Comparison of ENCODE assay signal across 22 cellular contexts in the genomic region with DNA sequence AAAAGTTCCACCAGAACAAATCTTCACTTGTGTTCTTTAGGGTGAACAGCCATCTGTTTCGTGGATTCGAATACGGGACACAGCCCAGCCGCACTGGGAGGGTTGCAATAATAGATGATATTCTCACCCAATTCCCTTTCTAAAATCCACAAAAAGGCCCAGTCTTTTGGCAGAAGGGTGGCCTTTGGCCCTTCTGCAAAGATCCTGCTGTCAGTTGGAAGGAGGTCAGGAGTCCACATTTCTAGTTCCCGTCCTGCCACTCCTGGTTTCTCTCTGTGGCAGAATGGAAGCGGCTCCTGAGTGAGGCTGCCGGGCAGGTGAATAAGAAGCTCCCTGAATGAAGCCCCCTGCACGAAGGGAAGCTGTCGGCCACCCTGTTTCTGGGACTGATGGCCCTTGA. TPM values are rescaled to one million over a fixed set of nuclear protein-coding genes. Genes with fewer than 3 reads are reported as not detected.
"Had no signal": no experiment of that assay in that cellular context is flagged by ENCODE, and none has a peak within 500 bp of the region (broad histone marks: within the 10 kb centered on the region; RNA-seq: fewer than 3 reads in every experiment).

No MANE protein-coding gene starts in this region.

- H3K9me3 Mint-ChIP-seq: activated B cell treated with CpG ODN at 0.5 μM for 24 hours, neural crest cell had no signal

- H3K27ac ChIP-seq: psoas muscle, thyroid gland had no signal

- H3K36me3 ChIP-seq: thyroid gland had no signal

- ATAC-seq: psoas muscle, sciatic nerve had no signal

- DNase-seq: activated B cell treated with CpG ODN at 0.5 μM for 24 hours; activated CD4-positive, alpha-beta memory T cell treated with anti-CD3 and anti-CD28 coated beads for 36 hours; activated CD4-positive, alpha-beta T cell treated with anti-CD3 and anti-CD28 coated beads for 4 hours; activated T-cell treated with anti-CD3 and anti-CD28 coated beads for 4 hours; erythroblast; foreskin melanocyte; kidney glomerular epithelial cell; stimulated activated CD8-positive, alpha-beta memory T cell treated with anti-CD3 and anti-CD28 coated beads, Interleukin-4, amount 100 ng/mL, for 48 hours; stimulated activated naive CD4-positive, alpha-beta T cell; T-helper 1 cell; T-helper 9 cell; thyroid gland had no signal

- H3K27me3 ChIP-seq: thyroid gland had no signal

- H3K4me1 ChIP-seq: psoas muscle had no signal

- H3K4me3 Mint-ChIP-seq: activated B cell treated with CpG ODN at 0.5 μM for 24 hours; activated CD4-positive, alpha-beta memory T cell treated with anti-CD3 and anti-CD28 coated beads for 36 hours; activated naive CD8-positive, alpha-beta T cell; mesothelial cell of epicardium; neural crest cell had no signal

- H3K36me3 Mint-ChIP-seq: activated CD4-positive, alpha-beta memory T cell treated with anti-CD3 and anti-CD28 coated beads for 36 hours; activated naive CD8-positive, alpha-beta T cell; mesothelial cell of epicardium had no signal

- FAIRE-seq: colon, endometrium had no signal

- H3K4me3 ChIP-seq: lung, psoas muscle, thyroid gland had no signal

- H3K4me1 Mint-ChIP-seq: activated B cell treated with CpG ODN at 0.5 μM for 24 hours had no signal

- H3K9me3 ChIP-seq: psoas muscle, thyroid gland had no signal

- H3K27ac Mint-ChIP-seq: activated B cell treated with CpG ODN at 0.5 μM for 24 hours; activated CD4-positive, alpha-beta memory T cell treated with anti-CD3 and anti-CD28 coated beads for 36 hours; activated naive CD8-positive, alpha-beta T cell; mesothelial cell of epicardium had no signal

RNA-seq across cellular contexts. Expression of a gene that starts 11.2 kb away (rescaled TPM):
- total RNA-seq: activated B cell treated with CpG ODN at 0.5 μM for 24 hours; activated CD4-positive, alpha-beta memory T cell treated with anti-CD3 and anti-CD28 coated beads for 36 hours; lung; mesothelial cell of epicardium; neural crest cell; osteocyte; psoas muscle; sciatic nerve; thyroid gland; urinary bladder had no signal
- polyA plus RNA-seq: lung had no signal
